Comparison of ENCODE assay signal across 17 cellular contexts in genomic region chr1:183640193-183640592, GRCh38. TPM values are rescaled to one million over a fixed set of nuclear protein-coding genes. Genes with fewer than 3 reads are reported as not detected.
A peak's percentile ranks its signal among the peaks of the same experiment; 100 is the strongest.
DNase-seq lines count a peak whose midpoint lies in the region; ATAC-seq and TF ChIP-seq lines count a peak whose summit lies in the region.
"Had no signal": no experiment of that assay in that cellular context is flagged by ENCODE, and none has a peak within 500 bp of the region (broad histone marks: within the 10 kb centered on the region; RNA-seq: fewer than 3 reads in every experiment).

No MANE protein-coding gene starts in this region.

- H3K4me1 ChIP-seq in left ventricle myocardium inferior (peaks cover 30% of the 10 kb centered on the region), Caco-2 (peaks cover 52% of the 10 kb centered on the region), liver (ENCODE audit: control insufficient read depth in 4 of 4, insufficient read depth in 4 of 4, low read length in 3 of 4) (peaks cover 4 to 19% (median 11%) of the 10 kb centered on the region in 4 donors)
- H3K4me1 ChIP-seq: BE2C had no signal

- H3K27ac Mint-ChIP-seq in Caco-2 (ENCODE audit: unreplicated experiment) (peak overlapping the region; percentile 79), Calu3 (ENCODE audit: unreplicated experiment) (no peak overlapping the region)
- H3K27ac Mint-ChIP-seq: CD14-positive monocyte; CD8-positive, alpha-beta T cell; GM23338 had no signal

- CTCF ChIA-PET in Caco-2 (lab: Charles Lee): no interaction called here
- CTCF ChIA-PET in Calu3 (lab: Charles Lee): no interaction called here

- H3K4me3 Mint-ChIP-seq in Caco-2 (ENCODE audit: unreplicated experiment): peak overlapping the region; percentile 69
- H3K4me3 Mint-ChIP-seq in Calu3 (ENCODE audit: low read depth, unreplicated experiment): no peak overlapping the region
- H3K4me3 Mint-ChIP-seq: CD14-positive monocyte; CD8-positive, alpha-beta T cell; GM23338; IgD-negative memory B cell had no signal

- WGBS in liver: 23% methylated on average over 1 of the region's 1 CpG

- DNase-seq in left ventricle myocardium inferior (no peak), left cardiac atrium (no peak), Caco-2 (no peak), SK-N-MC (ENCODE audit: low read depth, low spot score) (no peak), Calu3 (no peak), GM19240 (ENCODE audit: insufficient read length, low spot score) (no peak)
- DNase-seq: BE2C; CD8-positive, alpha-beta T cell; COR-L47; DMS53; GF-D8; H7 had no signal

- H3K9me3 Mint-ChIP-seq in Caco-2 (ENCODE audit: unreplicated experiment): no peaks in the 10 kb centered on the region
- H3K9me3 Mint-ChIP-seq in Calu3 (ENCODE audit: low read depth, unreplicated experiment): no peaks in the 10 kb centered on the region
- H3K9me3 Mint-ChIP-seq: CD14-positive monocyte; CD8-positive, alpha-beta T cell; GM23338; IgD-negative memory B cell had no signal

- peaks cover 14% of the 10 kb centered on the region for H3K36me3 Mint-ChIP-seq in Caco-2 (ENCODE audit: insufficient read depth, unreplicated experiment)
- peaks cover 14% of the 10 kb centered on the region for H3K36me3 Mint-ChIP-seq in Calu3 (ENCODE audit: insufficient read depth, unreplicated experiment)
- H3K36me3 Mint-ChIP-seq: CD14-positive monocyte, IgD-negative memory B cell had no signal

- TF ChIP-seq RAD21 in liver (IDR thresholded peaks at IDR 0.05): no peak

- H3K4me1 Mint-ChIP-seq in Caco-2 (ENCODE audit: low read depth, unreplicated experiment) (peaks cover 29% of the 10 kb centered on the region), Calu3 (ENCODE audit: low read depth, unreplicated experiment) (peaks cover 12% of the 10 kb centered on the region)

- BruUV-seq in Caco-2 (replicated peaks; lab: Mats Ljungman, UMichigan) (no TSS peak), Calu3 (replicated peaks; lab: Mats Ljungman, UMichigan) (no TSS peak)

- H3K36me3 ChIP-seq in left ventricle myocardium inferior: no peaks in the 10 kb centered on the region
- H3K36me3 ChIP-seq in Caco-2 (ENCODE audit: control insufficient read depth, insufficient read depth, low read length): no peaks in the 10 kb centered on the region
- H3K36me3 ChIP-seq in SK-N-MC (ENCODE audit: insufficient read depth, low read length): no peaks in the 10 kb centered on the region
- H3K36me3 ChIP-seq in liver (ENCODE audit: control insufficient read depth in 4 of 4, insufficient read depth in 3 of 4, low read depth in 1 of 4, low read length in 3 of 4): no peaks in the 10 kb centered on the region
- H3K36me3 ChIP-seq: BE2C had no signal

- peak overlapping the region; percentile 47 for H3K4me3 ChIP-seq in left ventricle myocardium inferior
- no peak overlapping the region for H3K4me3 ChIP-seq in Caco-2 (ENCODE audit: low read depth, low read length)
- H3K4me3 ChIP-seq in SK-N-MC: 0 out of 2 replicates have a peak overlapping the region, but pooled peaks have one; percentile 12
- H3K4me3 ChIP-seq in liver (ENCODE audit: low read depth in 1 of 3, low read length in 3 of 3): no peak overlapping the region
- H3K4me3 ChIP-seq: GM23338 had no signal

- H3K9me3 ChIP-seq in left ventricle myocardium inferior (replicated peaks) (no peaks in the 10 kb centered on the region), Caco-2 (no peaks in the 10 kb centered on the region), SK-N-MC (ENCODE audit: low read depth, low read length) (no peaks in the 10 kb centered on the region), liver (ENCODE audit: control insufficient read depth in 4 of 4, low read length in 3 of 4) (no peaks in the 10 kb centered on the region)
- H3K9me3 ChIP-seq: BE2C had no signal

- no peaks in the 10 kb centered on the region for H3K27me3 ChIP-seq in left ventricle myocardium inferior (ENCODE audit: low read depth)
- H3K27me3 ChIP-seq in Caco-2 (replicated peaks; ENCODE audit: control insufficient read depth, insufficient read depth, low read length): no peaks in the 10 kb centered on the region
- H3K27me3 ChIP-seq in liver (ENCODE audit: control insufficient read depth in 4 of 4, insufficient read depth in 4 of 4, low read length in 3 of 4): no peaks in the 10 kb centered on the region
- H3K27me3 ChIP-seq: BE2C had no signal

- TF ChIP-seq CTCF in left ventricle myocardium inferior (IDR thresholded peaks at IDR 0.05; ENCODE audit: borderline replicate concordance) (no peak), Caco-2 (IDR thresholded peaks at IDR 0.05; ENCODE audit: insufficient read depth in 1 of 2, low read depth in 1 of 2, low read length in 1 of 2, severe bottlenecking in 1 of 2, unreplicated experiment in 1 of 2) (no peak), liver (IDR thresholded peaks at IDR 0.05; ENCODE audit: low read depth, low read length, missing input control) (no peak), Calu3 (IDR thresholded peaks at IDR 0.05; ENCODE audit: unreplicated experiment) (no peak)

- no peak for ATAC-seq in left cardiac atrium
- ATAC-seq: CD8-positive, alpha-beta T cell; GM23338 had no signal

- H3K27me3 Mint-ChIP-seq in Caco-2 (ENCODE audit: insufficient read depth, unreplicated experiment): no peaks in the 10 kb centered on the region
- peaks cover 10% of the 10 kb centered on the region for H3K27me3 Mint-ChIP-seq in Calu3 (ENCODE audit: unreplicated experiment)

- POLR2A ChIA-PET in Caco-2 (lab: Charles Lee): no interaction called here

- peak overlapping the region; percentile 97 for H3K27ac ChIP-seq in left ventricle myocardium inferior (replicated peaks)
- no peak overlapping the region; the same call in 1 of the 2 replicates for H3K27ac ChIP-seq in SK-N-MC
- no peak overlapping the region for H3K27ac ChIP-seq in liver (ENCODE audit: low read depth in 1 of 2, low read length in 2 of 2)

- H3K9ac ChIP-seq in SK-N-MC (ENCODE audit: insufficient read length) (peak overlapping the region; percentile 28), liver (ENCODE audit: low read depth in 1 of 2, low read length in 2 of 2) (no peak overlapping the region)

- intact Hi-C loops in left ventricle myocardium inferior (cut with micrococcal nuclease): no loop called here
- intact Hi-C loops in left cardiac atrium (cut with DNase I): loop anchor here in 1 of 2 donors (10.0 kb wide), 1 partner anchor 55 kb away; no protein-coding TSS in a partner anchor
- intact Hi-C loops in Caco-2 (cut with micrococcal nuclease; ENCODE audit: unreplicated experiment): loop anchor here (1.0 kb wide), 1 partner anchor 96 kb away; no protein-coding TSS in a partner anchor
- intact Hi-C loops in Calu3 (cut with micrococcal nuclease; ENCODE audit: unreplicated experiment): no loop called here

TF ChIP-seq in liver, 16 proteins besides CTCF, POLR2A, EP300 and RAD21:
- TF ChIP-seq SP1 (IDR thresholded peaks at IDR 0.05) (no peak), HNF4A (conservative IDR thresholded peaks at IDR 0.05) (peak; percentile 28)

RNA-seq across cellular contexts. Expression of gene ARPC5, which starts 4.6 kb away (rescaled TPM):
- total RNA-seq in left ventricle myocardium inferior: 33.6 TPM
- 10 to 100 TPM; 62.0 to 71.4 TPM for total RNA-seq in left cardiac atrium
- total RNA-seq in Caco-2 (2022): 123 and 135 TPM in 2 replicates
- total RNA-seq in liver: 10 to 100 TPM; 34.9 to 60.1 TPM
- polyA plus RNA-seq in liver: 10 to 100 TPM; 48.5 to 67.0 TPM
- 135 and 148 TPM in 2 replicates for total RNA-seq in Calu3 (2022)

RNA-seq across cellular contexts. Expression of gene APOBEC4, which starts 12.9 kb away (rescaled TPM):
- total RNA-seq in left ventricle myocardium inferior (0.11 TPM), left cardiac atrium (not detected), Caco-2 (2022) (not detected in 2 replicates), liver (not detected), Calu3 (2022) (not detected in 2 replicates)
- not detected for polyA plus RNA-seq in liver
- total RNA-seq: CD8-positive, alpha-beta T cell; GM23338; H7 had no signal
- polyA plus RNA-seq: AG04450, CD14-positive monocyte, IgD-negative memory B cell had no signal

RNA-seq across cellular contexts. Expression of gene NCF2, which starts 49.9 kb away (rescaled TPM):
- total RNA-seq in left ventricle myocardium inferior (4.5 TPM), left cardiac atrium (10 to 100 TPM in 1 of 2 donors, 1 to 10 TPM in 1; 9.7 to 16.0 TPM), Caco-2 (2022) (0.58 TPM in 1 of 2 replicates, not detected in the other), liver (10 to 100 TPM; 11.5 to 15.1 TPM), Calu3 (2022) (5.5 and 8.6 TPM in 2 replicates)
- 1 to 10 TPM; 1.2 to 3.4 TPM for polyA plus RNA-seq in liver
- total RNA-seq: GM23338 had no signal
- polyA plus RNA-seq: GM23338 had no signal

Comparison
In these comparisons a context has a peak if more than half of its experiments do, and no peak if none do; other contexts are left out.
1. H3K4me3 ChIP-seq: peak in left ventricle myocardium inferior (single experiment) and SK-N-MC (single experiment); none in Caco-2 (single experiment) and liver (0 of 3).